ENCODE assay signal across 36 cellular contexts in the genomic region with DNA sequence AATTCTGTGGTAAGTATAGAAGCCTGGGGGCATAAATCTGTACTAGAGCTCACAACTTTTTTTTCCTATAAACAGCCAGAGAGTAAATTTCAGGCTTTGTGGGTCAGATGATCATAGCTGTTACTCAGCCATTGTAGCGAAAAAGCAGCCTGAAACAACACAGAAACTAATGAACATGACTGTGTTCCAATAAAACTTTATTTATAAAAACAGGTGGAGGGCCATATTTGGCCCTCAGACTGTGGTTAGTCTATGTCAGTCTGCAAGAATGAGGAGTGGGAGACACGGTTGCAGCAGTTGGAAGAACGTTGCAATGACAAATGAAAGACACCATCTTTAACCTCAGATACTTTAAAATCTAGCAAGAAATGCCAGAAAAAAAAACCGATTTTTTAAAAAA.
"Had no signal": no experiment of that assay in that cellular context is flagged by ENCODE, and none has a peak within 500 bp of the region (broad histone marks: within the 10 kb centered on the region; RNA-seq: fewer than 3 reads in every experiment).

No MANE protein-coding gene starts in this region.

- DNase-seq: Kasumi-1, MG63, MM.1S, MV-4-11, NCI-H1048, NCI-H1092, NCI-H1092 treated with DMSO at 0.1 percent for 48 hours, NCI-H1105, NCI-H1105 treated with DMSO at 0.1 percent for 48 hours, NCI-H1417, NCI-H1417 treated with DMSO at 0.1 percent for 48 hours, NCI-H1436, NCI-H1436 treated with DMSO at 0.1 percent for 48 hours, NCI-H146, NCI-H1694, NCI-H1694 treated with DMSO at 0.1 percent for 48 hours, NCI-H187, NCI-H187 treated with DMSO at 0.1 percent for 48 hours, NCI-H1930, NCI-H2029, NCI-H2029 treated with DMSO at 0.1 percent for 48 hours, NCI-H2081, NCI-H2081 treated with DMSO at 0.1 percent for 48 hours, NCI-H2107, NCI-H2171, NCI-H2171 treated with DMSO at 0.1 percent for 48 hours, NCI-H2227 treated with DMSO at 0.1 percent for 48 hours, NCI-H226, NCI-H345, NCI-H446, NCI-H446 treated with DMSO at 0.1 percent for 48 hours, NCI-H510A, NCI-H510A treated with DMSO at 0.1 percent for 48 hours, NCI-H524, NCI-H524 treated with DMSO at 0.1 percent for 48 hours, NCI-H526 had no signal

- H3K36me3 ChIP-seq: MG63 had no signal

- H3K4me3 ChIP-seq: MG63 had no signal

- H3K9me3 ChIP-seq: MG63 had no signal
